ENCODE assay signal across 1 cellular context in genomic region chr22:30559889-30560288, GRCh38.
A peak's percentile ranks its signal among the peaks of the same experiment; 100 is the strongest.
TF ChIP-seq lines count a peak whose summit lies in the region.

No MANE protein-coding gene starts in this region.

TF ChIP-seq in HepG2, 621 proteins besides CTCF, POLR2A, EP300 and RAD21 (continued from another document and continues in another):
- TF ChIP-seq ARID4A (CRISPR knock-in tag; IDR thresholded peaks at IDR 0.05; ENCODE audit: borderline replicate concordance): 0 out of 2 replicates have a peak, but pooled peaks have one; percentile 32
- no peak for TF ChIP-seq ZNF512B (CRISPR knock-in tag; IDR thresholded peaks at IDR 0.05; ENCODE audit: borderline replicate concordance)
- no peak for TF ChIP-seq SP5 (CRISPR knock-in tag; IDR thresholded peaks at IDR 0.05; ENCODE audit: borderline replicate concordance, low read depth)
- TF ChIP-seq HIC2 (CRISPR knock-in tag; IDR thresholded peaks at IDR 0.05; ENCODE audit: low read depth): peak; percentile 86; the same call in 1 of the 2 replicates
- 0 out of 2 replicates have a peak, but pooled peaks have one; percentile 7 for TF ChIP-seq RXRB (CRISPR knock-in tag; IDR thresholded peaks at IDR 0.05; ENCODE audit: borderline replicate concordance)
- no peak for TF ChIP-seq PREB (CRISPR knock-in tag; IDR thresholded peaks at IDR 0.05)
- peak; percentile 62 for TF ChIP-seq RARA (CRISPR knock-in tag; IDR thresholded peaks at IDR 0.05)
- no peak for TF ChIP-seq ZBTB42 (CRISPR knock-in tag; IDR thresholded peaks at IDR 0.05)
- TF ChIP-seq PAXIP1 (CRISPR knock-in tag; conservative IDR thresholded peaks at IDR 0.05): peak; percentile 77
- 0 out of 2 replicates have a peak, but pooled peaks have one; percentile 83 for TF ChIP-seq FOXO4 (CRISPR knock-in tag; conservative IDR thresholded peaks at IDR 0.05)
- no peak for TF ChIP-seq ZNF232 (CRISPR knock-in tag; IDR thresholded peaks at IDR 0.05; ENCODE audit: borderline replicate concordance)
- no peak for TF ChIP-seq HOXA9 (CRISPR knock-in tag; IDR thresholded peaks at IDR 0.05; ENCODE audit: borderline replicate concordance)
- no peak for TF ChIP-seq NFE2L2 (IDR thresholded peaks at IDR 0.05; ENCODE audit: low read length)
- no peak for TF ChIP-seq HDAC1 (CRISPR knock-in tag; IDR thresholded peaks at IDR 0.05)
- peak; percentile 40; the same call in 1 of the 2 replicates for TF ChIP-seq NCOA2 (CRISPR knock-in tag; IDR thresholded peaks at IDR 0.05)
- TF ChIP-seq ZBTB43 (CRISPR knock-in tag; conservative IDR thresholded peaks at IDR 0.05): no peak
- TF ChIP-seq RXRA (CRISPR knock-in tag; IDR thresholded peaks at IDR 0.05): peak; percentile 38; the same call in 1 of the 2 replicates
- peak; percentile 50; the same call in 1 of the 2 replicates for TF ChIP-seq ZSCAN25 (CRISPR knock-in tag; IDR thresholded peaks at IDR 0.05)
- peak; percentile 85 for TF ChIP-seq PATZ1 (CRISPR knock-in tag; IDR thresholded peaks at IDR 0.05)
- TF ChIP-seq ZNF766 (CRISPR knock-in tag; IDR thresholded peaks at IDR 0.05; ENCODE audit: borderline replicate concordance): no peak
- TF ChIP-seq ZBTB39 (CRISPR knock-in tag; IDR thresholded peaks at IDR 0.05): 0 out of 2 replicates have a peak, but pooled peaks have one; percentile 35
- TF ChIP-seq GABPB1 (CRISPR knock-in tag; IDR thresholded peaks at IDR 0.05): no peak
- TF ChIP-seq AGO2 (optimal IDR thresholded peaks at IDR 0.05; ENCODE audit: low read depth, low read length): no peak
